24 cellular contexts compared by ENCODE assay signal in the genomic region with DNA sequence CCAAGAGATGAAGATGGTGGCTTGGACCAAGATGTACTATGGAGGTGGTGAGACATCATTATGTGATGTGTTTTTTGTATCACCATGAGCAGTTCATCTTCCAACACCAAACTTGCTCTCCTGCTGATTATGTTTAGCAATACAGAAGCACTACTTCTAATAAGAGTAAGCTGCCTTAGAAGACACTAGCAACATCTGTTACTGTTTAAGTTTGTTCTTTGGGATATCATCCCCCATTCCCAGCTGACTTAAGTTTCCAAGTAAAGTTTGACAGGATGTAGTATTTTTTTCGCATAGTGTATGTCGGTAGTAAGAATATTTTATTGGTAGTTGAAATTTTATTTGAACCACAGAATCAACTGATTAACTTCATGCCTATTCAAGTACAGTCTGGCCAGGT.
DNase-seq lines count a peak whose midpoint lies in the region; ATAC-seq and TF ChIP-seq lines count a peak whose summit lies in the region.
"Had no signal": no experiment of that assay in that cellular context is flagged by ENCODE, and none has a peak within 500 bp of the region (broad histone marks: within the 10 kb centered on the region; RNA-seq: fewer than 3 reads in every experiment).

No MANE protein-coding gene starts in this region.

- no peaks in the 10 kb centered on the region for H3K27me3 Mint-ChIP-seq in CD8-positive, alpha-beta T cell (ENCODE audit: low read depth)
- H3K27me3 Mint-ChIP-seq in activated T-helper 2 cell treated with anti-CD3 and anti-CD28 coated beads, Interferon-gamma antibody, Interleukin-2, Interleukin-4, amounts not matched to agents 10 μg/mL and 5 μg/mL and 100 μg/mL, durations not matched to agents 14 hours and 24 hours and 36 hours (ENCODE audit: low read depth), result no peaks in the 10 kb centered on the region
- no peaks in the 10 kb centered on the region for H3K27me3 Mint-ChIP-seq in activated naive CD4-positive, alpha-beta T cell treated with anti-CD3 and anti-CD28 coated beads, Interleukin-2, amount 10 ng/mL, durations not matched to agents 7 days and 5 days
- H3K27me3 Mint-ChIP-seq: activated CD4-positive, alpha-beta T cell treated with anti-CD3 and anti-CD28 coated beads, Interleukin-2, amount 10 ng/mL, durations not matched to agents 7 days and 5 days; activated naive CD8-positive, alpha-beta T cell; CD4-positive, alpha-beta T cell; stimulated activated memory B cell treated with anti-CD40 and anti-IgM and Interleukin-4, amounts not matched to agents 10 μg/mL and 1 μg/mL and 100 μg/mL, for 72 hours had no signal

- H3K36me3 ChIP-seq in mesenchymal stem cell (ENCODE audit: control insufficient read depth in 1 of 2, insufficient read depth in 2 of 2, low read depth in 1 of 2, low read length in 2 of 2), result peaks cover 0 to 25% of the 10 kb centered on the region in 2 experiments
- H3K36me3 ChIP-seq in CD8-positive, alpha-beta T cell (ENCODE audit: insufficient read depth, low read length), result no peaks in the 10 kb centered on the region
- H3K36me3 ChIP-seq: colonic mucosa, SJCRH30 had no signal

- no peak overlapping the region for H3K4ac ChIP-seq in mesenchymal stem cell (ENCODE audit: low read depth in 1 of 2, low read length in 2 of 2)

- H2AK5ac ChIP-seq in mesenchymal stem cell (ENCODE audit: low read length, severe bottlenecking), result no peak overlapping the region

- H2BK5ac ChIP-seq in mesenchymal stem cell (ENCODE audit: low read depth, low read length, poor library complexity, severe bottlenecking), result no peak overlapping the region

- no peak overlapping the region for H2AFZ ChIP-seq in mesenchymal stem cell (ENCODE audit: low read depth, low read length)

- DNase-seq in AG08395 (ENCODE audit: low spot score), result peak; percentile 29
- DNase-seq in HCEC 1CT, result peak; percentile 10
- DNase-seq in cardiac fibroblast (ENCODE audit: low read depth in 2 of 2), result peak; percentile 35 to 36
- DNase-seq in mesenchymal stem cell, result peak; percentile 10
- DNase-seq in NCI-H510A treated with DMSO at 0.1 percent for 48 hours (lab: John Stamatoyannopoulos, UW), result no peak
- no peak for DNase-seq in CD8-positive, alpha-beta T cell
- DNase-seq in activated T-helper 2 cell treated with anti-CD3 and anti-CD28 coated beads, Interferon-gamma antibody, Interleukin-2, Interleukin-4, amounts not matched to agents 10 μg/mL and 5 μg/mL and 100 μg/mL, durations not matched to agents 14 hours and 24 hours and 36 hours (ENCODE audit: low spot score), result no peak
- DNase-seq in activated naive CD4-positive, alpha-beta T cell treated with anti-CD3 and anti-CD28 coated beads, Interleukin-2, amount 10 ng/mL, durations not matched to agents 7 days and 5 days, result no peak
- DNase-seq: activated CD4-positive, alpha-beta T cell treated with anti-CD3 and anti-CD28 coated beads, Interleukin-2, amount 10 ng/mL, durations not matched to agents 7 days and 5 days; body of pancreas; CD4-positive, alpha-beta T cell; colonic mucosa; foreskin keratinocyte; GF-D8; hippocampal formation; mucosa of descending colon; NCI-H1092; NCI-H2029 treated with DMSO at 0.1 percent for 48 hours; NCI-H446; SJCRH30 had no signal

- H3K27ac Mint-ChIP-seq in CD8-positive, alpha-beta T cell, result no peak overlapping the region
- no peak overlapping the region for H3K27ac Mint-ChIP-seq in activated T-helper 2 cell treated with anti-CD3 and anti-CD28 coated beads, Interferon-gamma antibody, Interleukin-2, Interleukin-4, amounts not matched to agents 10 μg/mL and 5 μg/mL and 100 μg/mL, durations not matched to agents 14 hours and 24 hours and 36 hours
- no peak overlapping the region for H3K27ac Mint-ChIP-seq in activated naive CD4-positive, alpha-beta T cell treated with anti-CD3 and anti-CD28 coated beads, Interleukin-2, amount 10 ng/mL, durations not matched to agents 7 days and 5 days
- H3K27ac Mint-ChIP-seq: activated CD4-positive, alpha-beta T cell treated with anti-CD3 and anti-CD28 coated beads, Interleukin-2, amount 10 ng/mL, durations not matched to agents 7 days and 5 days; activated naive CD8-positive, alpha-beta T cell; CD4-positive, alpha-beta T cell; stimulated activated memory B cell treated with anti-CD40 and anti-IgM and Interleukin-4, amounts not matched to agents 10 μg/mL and 1 μg/mL and 100 μg/mL, for 72 hours; T-helper 1 cell treated with Interleukin-12 subunit alpha and Interleukin-12 subunit beta and Interleukin-4 antibody, amounts not matched to agents 30 μg/mL and 1 μg/mL, for 36 hours had no signal

- no peak overlapping the region for H3K27ac ChIP-seq in mesenchymal stem cell (ENCODE audit: low read length, poor library complexity, severe bottlenecking)
- no peak overlapping the region for H3K27ac ChIP-seq in CD8-positive, alpha-beta T cell (ENCODE audit: low read depth, low read length)
- H3K27ac ChIP-seq: body of pancreas, colonic mucosa, foreskin keratinocyte, SJCRH30 had no signal

- H2BK15ac ChIP-seq in mesenchymal stem cell (ENCODE audit: low read depth, poor library complexity, severe bottlenecking), result no peak overlapping the region

- no peaks in the 10 kb centered on the region for H3K9me3 ChIP-seq in mesenchymal stem cell (ENCODE audit: control insufficient read depth, low read length)
- H3K9me3 ChIP-seq in CD8-positive, alpha-beta T cell (ENCODE audit: low read length), result no peaks in the 10 kb centered on the region
- H3K9me3 ChIP-seq: body of pancreas, colonic mucosa, mucosa of descending colon, SJCRH30 had no signal

- no peak overlapping the region for H2BK120ac ChIP-seq in mesenchymal stem cell (ENCODE audit: low read depth, low read length)

- no peak overlapping the region for H3K4me2 ChIP-seq in mesenchymal stem cell (ENCODE audit: low read length, poor library complexity, severe bottlenecking)

- H3K79me1 ChIP-seq in mesenchymal stem cell (replicated peaks; ENCODE audit: low read length, poor library complexity, severe bottlenecking), result peaks cover 21% of the 10 kb centered on the region

- TF ChIP-seq CTCF in cardiac fibroblast (IDR thresholded peaks at IDR 0.05; ENCODE audit: low read depth, low read length), result no peak
- no peak for TF ChIP-seq CTCF in CD8-positive, alpha-beta T cell (IDR thresholded peaks at IDR 0.05)

- H3K27me3 ChIP-seq in mesenchymal stem cell (ENCODE audit: control insufficient read depth in 1 of 2, insufficient read depth in 1 of 2, low read length in 2 of 2), result no peaks in the 10 kb centered on the region
- H3K27me3 ChIP-seq in CD8-positive, alpha-beta T cell (ENCODE audit: insufficient read depth, low read length), result no peaks in the 10 kb centered on the region
- H3K27me3 ChIP-seq: body of pancreas, colonic mucosa, foreskin keratinocyte, SJCRH30 had no signal

- no peak overlapping the region for H3K23ac ChIP-seq in mesenchymal stem cell (ENCODE audit: low read length in 2 of 2)

- POLR2A ChIA-PET in CD8-positive, alpha-beta T cell (lab: Charles Lee), result no interaction called here

- no peak overlapping the region for H4K91ac ChIP-seq in mesenchymal stem cell (ENCODE audit: low read length)

- no CpG with 5 or more reads among the region's 2 CpGs for WGBS in mesenchymal stem cell

- H3K4me1 ChIP-seq in mesenchymal stem cell (ENCODE audit: control insufficient read depth, insufficient read depth, low read depth, low read length), result peaks cover 2% of the 10 kb centered on the region
- H3K4me1 ChIP-seq in CD8-positive, alpha-beta T cell (ENCODE audit: insufficient read depth, low read length), result no peaks in the 10 kb centered on the region
- H3K4me1 ChIP-seq: colonic mucosa, SJCRH30 had no signal

- H3K4me3 ChIP-seq in cardiac fibroblast (replicated peaks in 1 of 2; ENCODE audit: low read depth in 2 of 2, low read length in 2 of 2) (no peak overlapping the region), mesenchymal stem cell (ENCODE audit: insufficient read depth in 1 of 2, low read depth in 1 of 2, low read length in 2 of 2) (no peak overlapping the region)
- no peak overlapping the region for H3K4me3 ChIP-seq in CD8-positive, alpha-beta T cell (ENCODE audit: low read depth, low read length)
- H3K4me3 ChIP-seq: body of pancreas, colonic mucosa, mucosa of descending colon, SJCRH30 had no signal

- H3K9ac ChIP-seq in mesenchymal stem cell (ENCODE audit: low read length), result no peak overlapping the region

- H2BK12ac ChIP-seq in mesenchymal stem cell (ENCODE audit: low read length in 2 of 2), result no peak overlapping the region

- peaks cover 12% of the 10 kb centered on the region for H3K36me3 Mint-ChIP-seq in CD8-positive, alpha-beta T cell
- no peaks in the 10 kb centered on the region for H3K36me3 Mint-ChIP-seq in activated T-helper 2 cell treated with anti-CD3 and anti-CD28 coated beads, Interferon-gamma antibody, Interleukin-2, Interleukin-4, amounts not matched to agents 10 μg/mL and 5 μg/mL and 100 μg/mL, durations not matched to agents 14 hours and 24 hours and 36 hours (ENCODE audit: low read depth)
- H3K36me3 Mint-ChIP-seq in activated naive CD4-positive, alpha-beta T cell treated with anti-CD3 and anti-CD28 coated beads, Interleukin-2, amount 10 ng/mL, durations not matched to agents 7 days and 5 days, result no peaks in the 10 kb centered on the region

- CTCF ChIA-PET in CD8-positive, alpha-beta T cell (lab: Charles Lee), result no interaction called here
- CTCF ChIA-PET in activated naive CD4-positive, alpha-beta T cell treated with anti-CD3 and anti-CD28 coated beads, Interleukin-2, amount 10 ng/mL, durations not matched to agents 7 days and 5 days (lab: Charles Lee), result no interaction called here

- no peak overlapping the region for H3K18ac ChIP-seq in mesenchymal stem cell (ENCODE audit: low read depth in 1 of 2, low read length in 2 of 2)

- H4K8ac ChIP-seq in mesenchymal stem cell (ENCODE audit: low read length), result no peak overlapping the region

- no peaks in the 10 kb centered on the region for H3K9me3 Mint-ChIP-seq in CD8-positive, alpha-beta T cell
- no peaks in the 10 kb centered on the region for H3K9me3 Mint-ChIP-seq in activated T-helper 2 cell treated with anti-CD3 and anti-CD28 coated beads, Interferon-gamma antibody, Interleukin-2, Interleukin-4, amounts not matched to agents 10 μg/mL and 5 μg/mL and 100 μg/mL, durations not matched to agents 14 hours and 24 hours and 36 hours
- no peaks in the 10 kb centered on the region for H3K9me3 Mint-ChIP-seq in activated naive CD4-positive, alpha-beta T cell treated with anti-CD3 and anti-CD28 coated beads, Interleukin-2, amount 10 ng/mL, durations not matched to agents 7 days and 5 days
- H3K9me3 Mint-ChIP-seq: activated CD4-positive, alpha-beta T cell treated with anti-CD3 and anti-CD28 coated beads, Interleukin-2, amount 10 ng/mL, durations not matched to agents 7 days and 5 days; CD4-positive, alpha-beta T cell; stimulated activated memory B cell treated with anti-CD40 and anti-IgM and Interleukin-4, amounts not matched to agents 10 μg/mL and 1 μg/mL and 100 μg/mL, for 72 hours; T-helper 1 cell treated with Interleukin-12 subunit alpha and Interleukin-12 subunit beta and Interleukin-4 antibody, amounts not matched to agents 30 μg/mL and 1 μg/mL, for 36 hours had no signal

- H3K14ac ChIP-seq in mesenchymal stem cell (ENCODE audit: low read length in 2 of 2), result no peak overlapping the region

- intact Hi-C loops in CD8-positive, alpha-beta T cell (cut with DNase I, micrococcal nuclease), result no loop called here
- intact Hi-C loops in activated T-helper 2 cell treated with anti-CD3 and anti-CD28 coated beads, Interferon-gamma antibody, Interleukin-2, Interleukin-4, amounts not matched to agents 10 μg/mL and 5 μg/mL and 100 μg/mL, durations not matched to agents 14 hours and 24 hours and 36 hours (cut with micrococcal nuclease), result no loop called here

- no peaks in the 10 kb centered on the region for H3K4me1 Mint-ChIP-seq in CD8-positive, alpha-beta T cell (ENCODE audit: low read depth)
- no peaks in the 10 kb centered on the region for H3K4me1 Mint-ChIP-seq in activated T-helper 2 cell treated with anti-CD3 and anti-CD28 coated beads, Interferon-gamma antibody, Interleukin-2, Interleukin-4, amounts not matched to agents 10 μg/mL and 5 μg/mL and 100 μg/mL, durations not matched to agents 14 hours and 24 hours and 36 hours (ENCODE audit: low read depth)
- no peaks in the 10 kb centered on the region for H3K4me1 Mint-ChIP-seq in activated naive CD4-positive, alpha-beta T cell treated with anti-CD3 and anti-CD28 coated beads, Interleukin-2, amount 10 ng/mL, durations not matched to agents 7 days and 5 days
- H3K4me1 Mint-ChIP-seq: activated CD4-positive, alpha-beta T cell treated with anti-CD3 and anti-CD28 coated beads, Interleukin-2, amount 10 ng/mL, durations not matched to agents 7 days and 5 days; stimulated activated memory B cell treated with anti-CD40 and anti-IgM and Interleukin-4, amounts not matched to agents 10 μg/mL and 1 μg/mL and 100 μg/mL, for 72 hours had no signal

- no peak for ATAC-seq in CD8-positive, alpha-beta T cell
- ATAC-seq: body of pancreas; foreskin keratinocyte; mucosa of descending colon; Panc1; stimulated activated memory B cell treated with anti-CD40 and anti-IgM and Interleukin-4, amounts not matched to agents 10 μg/mL and 1 μg/mL and 100 μg/mL, for 72 hours had no signal

- H3K4me3 Mint-ChIP-seq in CD8-positive, alpha-beta T cell, result no peak overlapping the region
- no peak overlapping the region for H3K4me3 Mint-ChIP-seq in activated T-helper 2 cell treated with anti-CD3 and anti-CD28 coated beads, Interferon-gamma antibody, Interleukin-2, Interleukin-4, amounts not matched to agents 10 μg/mL and 5 μg/mL and 100 μg/mL, durations not matched to agents 14 hours and 24 hours and 36 hours (ENCODE audit: low read depth)
- H3K4me3 Mint-ChIP-seq in activated naive CD4-positive, alpha-beta T cell treated with anti-CD3 and anti-CD28 coated beads, Interleukin-2, amount 10 ng/mL, durations not matched to agents 7 days and 5 days, result no peak overlapping the region
- H3K4me3 Mint-ChIP-seq: activated CD4-positive, alpha-beta T cell treated with anti-CD3 and anti-CD28 coated beads, Interleukin-2, amount 10 ng/mL, durations not matched to agents 7 days and 5 days; activated naive CD8-positive, alpha-beta T cell; CD4-positive, alpha-beta T cell; stimulated activated memory B cell treated with anti-CD40 and anti-IgM and Interleukin-4, amounts not matched to agents 10 μg/mL and 1 μg/mL and 100 μg/mL, for 72 hours; T-helper 1 cell treated with Interleukin-12 subunit alpha and Interleukin-12 subunit beta and Interleukin-4 antibody, amounts not matched to agents 30 μg/mL and 1 μg/mL, for 36 hours had no signal

Comparison
In these comparisons a context has a peak if more than half of its experiments do, and no peak if none do; other contexts are left out.
1. DNase-seq: peak in AG08395 (single experiment), HCEC 1CT (single experiment), cardiac fibroblast (2 of 2) and mesenchymal stem cell (single experiment); none in NCI-H510A treated with DMSO at 0.1 percent for 48 hours (single experiment), CD8-positive, alpha-beta T cell (0 of 7), activated T-helper 2 cell treated with anti-CD3 and anti-CD28 coated beads, Interferon-gamma antibody, Interleukin-2, Interleukin-4, amounts not matched to agents 10 μg/mL and 5 μg/mL and 100 μg/mL, durations not matched to agents 14 hours and 24 hours and 36 hours (single experiment) and activated naive CD4-positive, alpha-beta T cell treated with anti-CD3 and anti-CD28 coated beads, Interleukin-2, amount 10 ng/mL, durations not matched to agents 7 days and 5 days (single experiment).